ENCODE assay signal across 14 cellular contexts in genomic region chr19:29708553-29709439, GRCh38. TPM values are rescaled to one million over a fixed set of nuclear protein-coding genes. Genes with fewer than 3 reads are reported as not detected.
DNase-seq lines count a peak whose midpoint lies in the region; ATAC-seq and TF ChIP-seq lines count a peak whose summit lies in the region.
"Had no signal": no experiment of that assay in that cellular context is flagged by ENCODE, and none has a peak within 500 bp of the region (broad histone marks: within the 10 kb centered on the region; RNA-seq: fewer than 3 reads in every experiment).

No MANE protein-coding gene starts in this region.

- no peaks in the 10 kb centered on the region for H3K9me3 Mint-ChIP-seq in CD4-positive, CD25-positive, alpha-beta regulatory T cell
- no peaks in the 10 kb centered on the region for H3K9me3 Mint-ChIP-seq in activated CD8-positive, alpha-beta T cell treated with anti-CD3 and anti-CD28 coated beads for 36 hours
- H3K9me3 Mint-ChIP-seq: CD14-positive monocyte had no signal

- peaks cover 42% of the 10 kb centered on the region for H3K36me3 ChIP-seq in CD4-positive, CD25-positive, alpha-beta regulatory T cell (ENCODE audit: control insufficient read depth, insufficient read depth, low read length)
- peaks cover 14 to 44% of the 10 kb centered on the region in 2 donors for H3K36me3 ChIP-seq in neuronal stem cell (replicated peaks in 1 of 2; ENCODE audit: control insufficient read depth in 2 of 2, insufficient read depth in 2 of 2, low read length in 2 of 2)
- peaks cover 2% of the 10 kb centered on the region for H3K36me3 ChIP-seq in mesendoderm (ENCODE audit: control insufficient read depth, insufficient read depth, low read length)

- CTCF ChIA-PET in activated CD8-positive, alpha-beta T cell treated with anti-CD3 and anti-CD28 coated beads for 36 hours (lab: Charles Lee): interaction anchor here (1.1 to 20.7 kb wide), 4 partner anchors 7 to 98 kb away, joined by 3 to 300 read pairs (median 20); partner anchors contain the start of gene C19orf12

- whole genome bisulfite sequencing in neuronal stem cell (ENCODE audit: extremely low coverage in 2 of 2, insufficient read length in 2 of 2, insufficient replicate concordance in 1 of 2), 2 donors: no CpG with 5 or more reads among the region's 18 CpGs
- no CpG with 5 or more reads among the region's 18 CpGs for WGBS in mesendoderm (ENCODE audit: extremely low coverage, insufficient coverage, low lambda C conversion rate)

- H3K27ac ChIP-seq in CD4-positive, CD25-positive, alpha-beta regulatory T cell (ENCODE audit: insufficient read depth, low read length, poor library complexity, severe bottlenecking): no peak overlapping the region
- H3K27ac ChIP-seq in neuronal stem cell (replicated peaks; ENCODE audit: low read length) (no peak overlapping the region), mesendoderm (ENCODE audit: low read depth, low read length) (no peak overlapping the region)
- H3K27ac ChIP-seq: RWPE1 had no signal

- H3K4me2 ChIP-seq in neuronal stem cell (ENCODE audit: insufficient read depth, low read length, poor library complexity, severe bottlenecking) (no peak overlapping the region), mesendoderm (ENCODE audit: low read length) (no peak overlapping the region)

- peaks cover 48% of the 10 kb centered on the region for H3K4me1 ChIP-seq in CD4-positive, CD25-positive, alpha-beta regulatory T cell (ENCODE audit: control insufficient read depth, insufficient read depth, low read length, poor library complexity, severe bottlenecking)
- H3K4me1 ChIP-seq in neuronal stem cell (ENCODE audit: control insufficient read depth in 2 of 2, insufficient read depth in 1 of 2, low read depth in 1 of 2, low read length in 2 of 2) (no peaks in the 10 kb centered on the region), mesendoderm (ENCODE audit: control insufficient read depth, low read depth, low read length) (peaks cover 8% of the 10 kb centered on the region)

- H3K27me3 ChIP-seq in CD4-positive, CD25-positive, alpha-beta regulatory T cell (ENCODE audit: control insufficient read depth, insufficient read depth, low read length): no peaks in the 10 kb centered on the region
- H3K27me3 ChIP-seq in neuronal stem cell (ENCODE audit: control insufficient read depth in 3 of 3, insufficient read depth in 3 of 3, low read depth in 1 of 3, low read length in 3 of 3): no peaks in the 10 kb centered on the region
- H3K27me3 ChIP-seq in mesendoderm (ENCODE audit: insufficient read depth, low read length, poor library complexity): no peaks in the 10 kb centered on the region
- H3K27me3 ChIP-seq: MG63 had no signal

- H2AK5ac ChIP-seq in neuronal stem cell (ENCODE audit: low read depth, low read length) (no peak overlapping the region), mesendoderm (ENCODE audit: low read length) (no peak overlapping the region)

- TF ChIP-seq CTCF in activated CD8-positive, alpha-beta T cell treated with anti-CD3 and anti-CD28 coated beads for 36 hours (IDR thresholded peaks at IDR 0.05): no peak
- no peak for TF ChIP-seq CTCF in fibroblast of the aortic adventitia (IDR thresholded peaks at IDR 0.05; ENCODE audit: insufficient read depth, low read length)

- H2AFZ ChIP-seq in neuronal stem cell (ENCODE audit: low read length): no peak overlapping the region

- H3K23ac ChIP-seq in neuronal stem cell (ENCODE audit: low read depth, low read length, poor library complexity) (no peak overlapping the region), mesendoderm (ENCODE audit: low read length) (no peak overlapping the region)

- POLR2A ChIA-PET in activated CD8-positive, alpha-beta T cell treated with anti-CD3 and anti-CD28 coated beads for 36 hours (lab: Charles Lee): interaction anchor here (1.2 kb wide), 1 partner anchor 43 kb away, joined by 3 read pairs; no protein-coding TSS in a partner anchor

- H2BK5ac ChIP-seq in neuronal stem cell (ENCODE audit: low read length) (no peak overlapping the region), mesendoderm (ENCODE audit: low read length) (no peak overlapping the region)

- H3K9ac ChIP-seq in neuronal stem cell (ENCODE audit: low read depth, low read length, poor library complexity) (no peak overlapping the region), mesendoderm (ENCODE audit: low read length) (no peak overlapping the region)

- no peak overlapping the region for H3K56ac ChIP-seq in mesendoderm (ENCODE audit: low read length)

- H3K4ac ChIP-seq in neuronal stem cell (ENCODE audit: low read length) (no peak overlapping the region), mesendoderm (ENCODE audit: low read depth, low read length) (no peak overlapping the region)

- H3K4me3 ChIP-seq in CD4-positive, CD25-positive, alpha-beta regulatory T cell (ENCODE audit: low read depth, low read length): no peak overlapping the region
- H3K4me3 ChIP-seq in fibroblast of the aortic adventitia (ENCODE audit: low read depth, low read length) (no peak overlapping the region), neuronal stem cell (ENCODE audit: low read length in 2 of 2) (no peak overlapping the region), mesendoderm (ENCODE audit: low read length) (no peak overlapping the region)
- H3K4me3 ChIP-seq: MG63, skin epidermis had no signal

- peak overlapping the region; percentile 7 for H3K18ac ChIP-seq in neuronal stem cell (ENCODE audit: low read length)
- H3K18ac ChIP-seq in mesendoderm (ENCODE audit: low read length): no peak overlapping the region

- H3K9me3 ChIP-seq in CD4-positive, CD25-positive, alpha-beta regulatory T cell (ENCODE audit: control insufficient read depth in 2 of 2, low read length in 2 of 2): no peaks in the 10 kb centered on the region
- no peaks in the 10 kb centered on the region for H3K9me3 ChIP-seq in neuronal stem cell (replicated peaks in 1 of 2; ENCODE audit: control insufficient read depth in 2 of 2, insufficient read depth in 1 of 2, low read depth in 1 of 2, low read length in 2 of 2)
- H3K9me3 ChIP-seq: MG63 had no signal

- H3K27ac Mint-ChIP-seq in CD4-positive, CD25-positive, alpha-beta regulatory T cell: peak overlapping the region in 2 of 3 donors; percentile 74 to 90
- peak overlapping the region; percentile 99 for H3K27ac Mint-ChIP-seq in activated CD8-positive, alpha-beta T cell treated with anti-CD3 and anti-CD28 coated beads for 36 hours

- H2BK12ac ChIP-seq in neuronal stem cell (ENCODE audit: low read length): no peak overlapping the region

- peaks cover 17% of the 10 kb centered on the region for H3K36me3 Mint-ChIP-seq in CD4-positive, CD25-positive, alpha-beta regulatory T cell
- H3K36me3 Mint-ChIP-seq in activated CD8-positive, alpha-beta T cell treated with anti-CD3 and anti-CD28 coated beads for 36 hours (ENCODE audit: low read depth): peaks cover 63% of the 10 kb centered on the region

- DNase-seq in CD4-positive, CD25-positive, alpha-beta regulatory T cell: no peak
- no peak for DNase-seq in activated CD8-positive, alpha-beta T cell treated with anti-CD3 and anti-CD28 coated beads for 36 hours
- peak; percentile 33 for DNase-seq in fibroblast of the aortic adventitia (ENCODE audit: low read depth)
- DNase-seq in neuronal stem cell (ENCODE audit: low spot score): no peak
- DNase-seq in mesendoderm: no peak
- DNase-seq in NCI-H2029 treated with DMSO at 0.1 percent for 48 hours (lab: John Stamatoyannopoulos, UW): no peak
- no peak for DNase-seq in anterior cingulate cortex (lab: John Stamatoyannopoulos, UW)
- DNase-seq: amniotic stem cell, HCEC 1CT, MG63 had no signal

- H4K91ac ChIP-seq in neuronal stem cell (ENCODE audit: low read depth, low read length, poor library complexity): no peak overlapping the region

- peak overlapping the region; percentile 11 for H3K14ac ChIP-seq in neuronal stem cell (ENCODE audit: low read length)

- no peak overlapping the region for H4K5ac ChIP-seq in mesendoderm (ENCODE audit: low read length)

- H2BK120ac ChIP-seq in neuronal stem cell (ENCODE audit: low read depth, low read length): no peak overlapping the region
- H2BK120ac ChIP-seq in mesendoderm (ENCODE audit: low read depth, low read length): no peak overlapping the region

- intact Hi-C loops in activated CD8-positive, alpha-beta T cell treated with anti-CD3 and anti-CD28 coated beads for 36 hours (cut with micrococcal nuclease): no loop called here

- H3K79me1 ChIP-seq in neuronal stem cell (ENCODE audit: low read depth, low read length): peaks cover 7% of the 10 kb centered on the region
- H3K79me1 ChIP-seq in mesendoderm (ENCODE audit: low read length): peaks cover 2% of the 10 kb centered on the region

- H3K79me2 ChIP-seq in mesendoderm (ENCODE audit: control insufficient read depth, insufficient read depth, low read length): no peaks in the 10 kb centered on the region

- no peak overlapping the region for H2BK15ac ChIP-seq in neuronal stem cell (ENCODE audit: low read length)
- H2BK15ac ChIP-seq in mesendoderm (replicated peaks; ENCODE audit: low read depth): no peak overlapping the region

- H3K4me3 Mint-ChIP-seq in CD4-positive, CD25-positive, alpha-beta regulatory T cell: peak overlapping the region in 2 of 4 donors; percentile 11 to 59
- H3K4me3 Mint-ChIP-seq in activated CD8-positive, alpha-beta T cell treated with anti-CD3 and anti-CD28 coated beads for 36 hours: no peak overlapping the region
- H3K4me3 Mint-ChIP-seq: CD14-positive monocyte had no signal

- H3K27me3 Mint-ChIP-seq in CD4-positive, CD25-positive, alpha-beta regulatory T cell: no peaks in the 10 kb centered on the region
- H3K27me3 Mint-ChIP-seq in activated CD8-positive, alpha-beta T cell treated with anti-CD3 and anti-CD28 coated beads for 36 hours: no peaks in the 10 kb centered on the region

- H4K8ac ChIP-seq in neuronal stem cell (ENCODE audit: low read depth, low read length): no peak overlapping the region
- H4K8ac ChIP-seq in mesendoderm (ENCODE audit: low read depth, low read length): no peak overlapping the region

- no peak for ATAC-seq in CD4-positive, CD25-positive, alpha-beta regulatory T cell (ENCODE audit: low read depth in 2 of 2)
- no peak for ATAC-seq in activated CD8-positive, alpha-beta T cell treated with anti-CD3 and anti-CD28 coated beads for 36 hours
- no peak for ATAC-seq in HG03097 (IDR thresholded peaks at IDR 0.05; ENCODE audit: low FRiP score, unreplicated experiment)

- peaks cover 28 to 79% (median 58%) of the 10 kb centered on the region in 4 donors for H3K4me1 Mint-ChIP-seq in CD4-positive, CD25-positive, alpha-beta regulatory T cell
- H3K4me1 Mint-ChIP-seq in activated CD8-positive, alpha-beta T cell treated with anti-CD3 and anti-CD28 coated beads for 36 hours (ENCODE audit: low read depth): peaks cover 89% of the 10 kb centered on the region

RNA-seq across cellular contexts. Expression of gene C19orf12, which starts 6.3 kb away (rescaled TPM):
- total RNA-seq in CD4-positive, CD25-positive, alpha-beta regulatory T cell: 22.8 TPM
- polyA plus RNA-seq in CD4-positive, CD25-positive, alpha-beta regulatory T cell: 10 to 100 TPM; 28.3 to 33.7 (median 31.0) TPM
- total RNA-seq in activated CD8-positive, alpha-beta T cell treated with anti-CD3 and anti-CD28 coated beads for 36 hours: 10 to 100 TPM; 33.3 to 36.6 TPM
- 10.1 and 24.0 TPM in 2 replicates for total RNA-seq in fibroblast of the aortic adventitia (ENCODE audit: low replicate concordance)
- 20.8 TPM for polyA plus RNA-seq in neuronal stem cell (2013, experiment 1 of 2)
- 20.7 TPM for polyA plus RNA-seq in neuronal stem cell (2013, experiment 2 of 2)
- polyA plus RNA-seq in mesendoderm (2013, experiment 1 of 2): 10.9 TPM
- 10.9 TPM for polyA plus RNA-seq in mesendoderm (2013, experiment 2 of 2)

RNA-seq across cellular contexts. Expression of gene PLEKHF1, which starts 43.5 kb away (rescaled TPM):
- total RNA-seq in CD4-positive, CD25-positive, alpha-beta regulatory T cell: 21.0 TPM
- polyA plus RNA-seq in CD4-positive, CD25-positive, alpha-beta regulatory T cell: 10 to 100 TPM; 23.5 to 49.3 (median 35.2) TPM
- 10 to 100 TPM; 30.4 to 31.7 TPM for total RNA-seq in activated CD8-positive, alpha-beta T cell treated with anti-CD3 and anti-CD28 coated beads for 36 hours
- 29.4 and 49.8 TPM in 2 replicates for total RNA-seq in fibroblast of the aortic adventitia (ENCODE audit: low replicate concordance)
- polyA plus RNA-seq in neuronal stem cell (2013, experiment 1 of 2): 1.0 TPM
- polyA plus RNA-seq in neuronal stem cell (2013, experiment 2 of 2): 0.96 TPM
- 3.0 TPM for polyA plus RNA-seq in mesendoderm (2013, experiment 1 of 2)
- 3.7 TPM for polyA plus RNA-seq in mesendoderm (2013, experiment 2 of 2)
